ENCODE assay signal across 32 cellular contexts in the genomic region with DNA sequence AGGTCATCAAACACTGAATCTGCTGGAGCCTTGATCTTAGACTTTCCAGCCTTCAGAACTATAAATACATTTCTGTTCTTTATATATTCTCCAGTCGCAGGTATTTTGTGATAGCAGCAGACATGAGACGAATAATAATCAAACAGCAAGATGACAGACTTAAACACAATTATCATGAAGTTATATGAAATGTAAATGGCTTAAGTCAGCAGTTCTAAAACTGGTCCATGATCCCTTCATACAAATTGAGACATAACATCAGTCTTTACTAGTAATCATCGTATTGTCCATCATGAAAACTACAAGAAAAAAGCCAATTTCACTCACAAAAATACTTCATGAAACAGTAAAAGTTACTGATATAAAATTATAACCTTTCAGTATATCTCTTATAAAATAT.
DNase-seq lines count a peak whose midpoint lies in the region; ATAC-seq, FAIRE-seq and TF ChIP-seq lines count a peak whose summit lies in the region.
"Had no signal": no experiment of that assay in that cellular context is flagged by ENCODE, and none has a peak within 500 bp of the region (broad histone marks: within the 10 kb centered on the region; RNA-seq: fewer than 3 reads in every experiment).

No MANE protein-coding gene starts in this region.

- H3K18ac ChIP-seq in IMR-90 (ENCODE audit: low read depth, low read length), result no peak overlapping the region

- H4K5ac ChIP-seq in IMR-90 (ENCODE audit: low read depth, low read length), result no peak overlapping the region

- no peaks in the 10 kb centered on the region for H3K79me1 ChIP-seq in IMR-90 (ENCODE audit: low read depth in 1 of 2, low read length in 2 of 2)

- no peaks in the 10 kb centered on the region for H3K27me3 ChIP-seq in HepG2 (ENCODE audit: control insufficient read depth in 1 of 2, insufficient read depth in 2 of 2, low read length in 2 of 2)
- no peaks in the 10 kb centered on the region for H3K27me3 ChIP-seq in right lobe of liver
- H3K27me3 ChIP-seq in IMR-90 (ENCODE audit: control insufficient read depth, insufficient read depth, low read length), result no peaks in the 10 kb centered on the region
- H3K27me3 ChIP-seq in K562 (ENCODE audit: control insufficient read depth in 2 of 2, insufficient read depth in 2 of 2, low read length in 2 of 2), result no peaks in the 10 kb centered on the region
- H3K27me3 ChIP-seq: BE2C; BLaER1; BLaER1 treated with 17β-estradiol and CSF1 and Interleukin-3, amounts not matched to agents 10 nM and 100 nM had no signal

- CTCF ChIA-PET in HepG2 (lab: Yijun Ruan, JAX; ENCODE audit: low intra/inter-chr PET ratio, low total read pairs) (no interaction called here), A549 (lab: Yijun Ruan, JAX) (no interaction called here), IMR-90 (lab: Yijun Ruan, JAX) (no interaction called here), K562 (lab: Yijun Ruan, JAX; ENCODE audit: low intra/inter-chr PET ratio) (no interaction called here)

- no peak overlapping the region for H3K23ac ChIP-seq in IMR-90 (ENCODE audit: low read depth, low read length)

- no peak overlapping the region for H2BK20ac ChIP-seq in IMR-90 (ENCODE audit: low read depth, low read length)

- DNase-seq in HepG2 (ENCODE audit: low spot score) (no peak), right lobe of liver (no peak), A549 (ENCODE audit: low read depth in 1 of 2, low spot score in 1 of 2) (no peak), IMR-90 (no peak), K562 (ENCODE audit: extremely low read depth in 1 of 4, low spot score in 3 of 4) (no peak), NCI-H748 treated with DMSO at 0.1 percent for 48 hours (lab: John Stamatoyannopoulos, UW) (no peak)
- DNase-seq in activated CD4-positive, alpha-beta T cell treated with anti-CD3 and anti-CD28 coated beads for 48 hours, result no peak
- DNase-seq in activated CD4-positive, CD25-positive, alpha-beta regulatory T cell (lab: John Stamatoyannopoulos, UW), result no peak
- DNase-seq: 8988T; ACHN; AML-193; BE2C; C1 segment of cervical spinal cord; Caco-2; Calu3; CD4-positive, alpha-beta memory T cell; CD4-positive, alpha-beta T cell; CD4-positive, CD25-positive, alpha-beta regulatory T cell; CD8-positive, alpha-beta memory T cell; CD8-positive, alpha-beta T cell; COR-L47; DMS 273 treated with DMSO at 0.1 percent for 48 hours; DMS153; DMS53; DMS79; DMS79 treated with DMSO at 0.1 percent for 48 hours; DND-41; EL had no signal

- no peaks in the 10 kb centered on the region; a peak in 1 of 5 replicates for H3K36me3 ChIP-seq in HepG2 (replicated peaks in 1 of 2; ENCODE audit: control insufficient read depth in 1 of 2, insufficient read depth in 2 of 2, low read length in 2 of 2)
- H3K36me3 ChIP-seq in right lobe of liver, result no peaks in the 10 kb centered on the region
- H3K36me3 ChIP-seq in IMR-90 (ENCODE audit: control insufficient read depth, insufficient read depth, low read length), result peaks cover 3% of the 10 kb centered on the region; the same call in 1 of the 2 replicates
- no peaks in the 10 kb centered on the region for H3K36me3 ChIP-seq in K562 (ENCODE audit: control insufficient read depth, insufficient read depth, low read length)
- H3K36me3 ChIP-seq: BE2C had no signal

- BruUV-seq in HepG2 (replicated peaks; lab: Mats Ljungman, UMichigan) (no TSS peak), IMR-90 (replicated peaks; lab: Mats Ljungman, UMichigan) (no TSS peak), K562 (replicated peaks; lab: Mats Ljungman, UMichigan) (no TSS peak)

- FAIRE-seq in HepG2 (lab: Jason Lieb, UNC) (no peak), A549 (lab: Jason Lieb, UNC) (peak; percentile 49), K562 (lab: Jason Lieb, UNC) (no peak)

- no peak overlapping the region for H3K56ac ChIP-seq in IMR-90 (ENCODE audit: extremely low read depth, insufficient read depth, low read length)

- no peak overlapping the region for H3K4me2 ChIP-seq in HepG2 (ENCODE audit: low read depth, low read length)
- no peak overlapping the region for H3K4me2 ChIP-seq in A549
- H3K4me2 ChIP-seq in IMR-90 (ENCODE audit: low read depth, low read length), result no peak overlapping the region
- no peak overlapping the region for H3K4me2 ChIP-seq in K562 (ENCODE audit: insufficient read depth, low read length)
- H3K4me2 ChIP-seq: BLaER1; BLaER1 treated with 17β-estradiol and CSF1 and Interleukin-3, amounts not matched to agents 10 nM and 100 nM had no signal

- POLR2A ChIA-PET in HepG2 (lab: Yijun Ruan, JAX), result no interaction called here
- POLR2A ChIA-PET in A549 (lab: Yijun Ruan, JAX), result no interaction called here
- POLR2A ChIA-PET in IMR-90 (lab: Charles Lee; ENCODE audit: unreplicated experiment), result no interaction called here
- POLR2A ChIA-PET in K562 (lab: Yijun Ruan, JAX), result no interaction called here

- TF ChIP-seq CTCF in HepG2 (CRISPR knock-in tag; IDR thresholded peaks at IDR 0.05), result no peak
- TF ChIP-seq CTCF in right lobe of liver (IDR thresholded peaks at IDR 0.05), result no peak
- no peak for TF ChIP-seq CTCF in A549 (IDR thresholded peaks at IDR 0.05)
- no peak for TF ChIP-seq CTCF in IMR-90 (conservative IDR thresholded peaks at IDR 0.05; ENCODE audit: low read depth, low read length)
- TF ChIP-seq CTCF in K562 (IDR thresholded peaks at IDR 0.05 in 2 of 3, conservative IDR thresholded peaks at IDR 0.05 in 1 of 3; ENCODE audit: insufficient read depth in 2 of 3, low read depth in 1 of 3, low read length in 3 of 3), result no peak

- no peak overlapping the region for H2AFZ ChIP-seq in HepG2 (ENCODE audit: low read length)
- H2AFZ ChIP-seq in IMR-90 (replicated peaks; ENCODE audit: low read length, poor library complexity), result no peak overlapping the region
- H2AFZ ChIP-seq in K562 (ENCODE audit: low read depth, low read length), result no peak overlapping the region

- TF ChIP-seq EP300 in HepG2 (IDR thresholded peaks at IDR 0.05; ENCODE audit: low read depth in 2 of 2, low read length in 2 of 2) (no peak), HepG2 (CRISPR knock-in tag; IDR thresholded peaks at IDR 0.05; ENCODE audit: borderline replicate concordance) (no peak), A549 (IDR thresholded peaks at IDR 0.05) (no peak), K562 (IDR thresholded peaks at IDR 0.05; ENCODE audit: low read length) (no peak)

- H2BK120ac ChIP-seq in IMR-90 (ENCODE audit: low read depth, low read length), result no peak overlapping the region

- H3K4me3 ChIP-seq in HepG2 (replicated peaks in 1 of 3; ENCODE audit: insufficient read depth in 1 of 3, low read depth in 2 of 3, low read length in 3 of 3) (no peak overlapping the region), right lobe of liver (no peak overlapping the region), A549 (no peak overlapping the region), IMR-90 (ENCODE audit: insufficient read depth, low read depth, low read length) (no peak overlapping the region), K562 (no peak overlapping the region)
- H3K4me3 ChIP-seq: BLaER1; BLaER1 treated with 17β-estradiol and CSF1 and Interleukin-3, amounts not matched to agents 10 nM and 100 nM had no signal

- no peak overlapping the region for H4K91ac ChIP-seq in IMR-90 (ENCODE audit: insufficient read depth, low read depth, low read length)

- intact Hi-C loops in HepG2 (cut with micrococcal nuclease; ENCODE audit: unreplicated experiment) (no loop called here), right lobe of liver (cut with DNase I) (no loop called here), IMR-90 (cut with micrococcal nuclease) (no loop called here), K562 (cut with micrococcal nuclease) (no loop called here)

- no peak for TF ChIP-seq POLR2A in HepG2 (IDR thresholded peaks at IDR 0.05; ENCODE audit: insufficient read depth in 1 of 2, low read depth in 2 of 2, low read length in 2 of 2)
- no peak for TF ChIP-seq POLR2A in right lobe of liver (IDR thresholded peaks at IDR 0.05)
- TF ChIP-seq POLR2A in A549 (IDR thresholded peaks at IDR 0.05; ENCODE audit: low read length), result no peak
- TF ChIP-seq POLR2A in IMR-90 (IDR thresholded peaks at IDR 0.05; ENCODE audit: low read depth, low read length), result no peak
- TF ChIP-seq POLR2A in K562 (conservative IDR thresholded peaks at IDR 0.05), result no peak

- H3K79me2 ChIP-seq in HepG2 (ENCODE audit: insufficient read depth, low read length) (no peaks in the 10 kb centered on the region), K562 (ENCODE audit: control insufficient read depth, insufficient read depth, low read length) (no peaks in the 10 kb centered on the region)

- H3K4me1 ChIP-seq in HepG2 (ENCODE audit: insufficient read depth, low read length), result peaks cover 6% of the 10 kb centered on the region
- H3K4me1 ChIP-seq in right lobe of liver, result no peaks in the 10 kb centered on the region
- H3K4me1 ChIP-seq in A549, result no peaks in the 10 kb centered on the region
- H3K4me1 ChIP-seq in IMR-90 (ENCODE audit: control insufficient read depth, insufficient read depth, low read length), result no peaks in the 10 kb centered on the region
- peaks cover 0 to 4% of the 10 kb centered on the region in 2 experiments; a peak in 2 of 5 replicates for H3K4me1 ChIP-seq in K562 (replicated peaks in 1 of 2; ENCODE audit: control insufficient read depth in 2 of 2, insufficient read depth in 2 of 2, low read length in 2 of 2)
- H3K4me1 ChIP-seq: BE2C, BLaER1, Caco-2 had no signal

- no peak overlapping the region for H2BK15ac ChIP-seq in IMR-90 (ENCODE audit: low read depth, low read length)

- ATAC-seq in HepG2 (no peak), right lobe of liver (no peak), A549 (no peak), IMR-90 (ENCODE audit: low read depth) (no peak), K562 (no peak)
- ATAC-seq: CD8-positive, alpha-beta T cell had no signal

- H3K27ac ChIP-seq in HepG2 (ENCODE audit: extremely low read length, insufficient read depth, low read length), result no peak overlapping the region
- H3K27ac ChIP-seq in right lobe of liver, result no peak overlapping the region
- no peak overlapping the region for H3K27ac ChIP-seq in A549
- H3K27ac ChIP-seq in IMR-90 (ENCODE audit: insufficient read depth, low read length), result no peak overlapping the region
- H3K27ac ChIP-seq in K562 (ENCODE audit: extremely low read depth, low read depth, low read length), result no peak overlapping the region
- H3K27ac ChIP-seq: 22Rv1; BLaER1; BLaER1 treated with 17β-estradiol and CSF1 and Interleukin-3, amounts not matched to agents 10 nM and 100 nM; C4-2B had no signal

- H4K20me1 ChIP-seq in HepG2 (ENCODE audit: insufficient read depth, low read length) (no peaks in the 10 kb centered on the region), IMR-90 (ENCODE audit: insufficient read depth, low read length) (no peaks in the 10 kb centered on the region), K562 (replicated peaks; ENCODE audit: control insufficient read depth, insufficient read depth, low read length) (no peaks in the 10 kb centered on the region)
- H4K20me1 ChIP-seq: BLaER1; BLaER1 treated with 17β-estradiol and CSF1 and Interleukin-3, amounts not matched to agents 10 nM and 100 nM had no signal

- no peaks in the 10 kb centered on the region for H3K9me3 ChIP-seq in HepG2 (ENCODE audit: low read length)
- H3K9me3 ChIP-seq in right lobe of liver, result no peaks in the 10 kb centered on the region
- no peaks in the 10 kb centered on the region for H3K9me3 ChIP-seq in A549
- no peaks in the 10 kb centered on the region for H3K9me3 ChIP-seq in IMR-90 (ENCODE audit: control insufficient read depth, insufficient read depth, low read length)
- no peaks in the 10 kb centered on the region for H3K9me3 ChIP-seq in K562 (replicated peaks; ENCODE audit: control insufficient read depth, insufficient read depth, low read depth, low read length)
- H3K9me3 ChIP-seq: BE2C, Caco-2 had no signal

- H3K14ac ChIP-seq in IMR-90 (replicated peaks; ENCODE audit: low read depth, low read length), result no peak overlapping the region

- H3K9ac ChIP-seq in HepG2 (ENCODE audit: insufficient read depth, low read depth, low read length) (no peak overlapping the region), IMR-90 (ENCODE audit: low read depth, low read length) (no peak overlapping the region), K562 (ENCODE audit: insufficient read depth in 1 of 2, low read depth in 2 of 2, low read length in 2 of 2) (no peak overlapping the region)
- H3K9ac ChIP-seq: BLaER1; BLaER1 treated with 17β-estradiol and CSF1 and Interleukin-3, amounts not matched to agents 10 nM and 100 nM had no signal

- no peak overlapping the region for H2BK5ac ChIP-seq in IMR-90 (ENCODE audit: low read depth, low read length, poor library complexity, severe bottlenecking)

- H3K9me1 ChIP-seq in IMR-90 (ENCODE audit: insufficient read depth, low read length) (no peaks in the 10 kb centered on the region), K562 (ENCODE audit: control insufficient read depth, insufficient read depth, low read length) (no peaks in the 10 kb centered on the region)

- no peak for TF ChIP-seq RAD21 in HepG2 (CRISPR knock-in tag; IDR thresholded peaks at IDR 0.05)
- no peak for TF ChIP-seq RAD21 in A549 (conservative IDR thresholded peaks at IDR 0.05 in 1 of 2, IDR thresholded peaks at IDR 0.05 in 1 of 2)
- no peak for TF ChIP-seq RAD21 in IMR-90 (IDR thresholded peaks at IDR 0.05; ENCODE audit: low read length)
- no peak for TF ChIP-seq RAD21 in K562 (CRISPR knock-in tag; conservative IDR thresholded peaks at IDR 0.05 in 1 of 2, IDR thresholded peaks at IDR 0.05 in 1 of 2)

- H2AK5ac ChIP-seq in IMR-90 (ENCODE audit: low read depth, low read length), result no peak overlapping the region

- dilution Hi-C loops in IMR-90 (cut with HindIII; ENCODE audit: low sequenced_read_pairs, unreplicated experiment), result no loop called here

- no peak overlapping the region for H4K8ac ChIP-seq in IMR-90 (ENCODE audit: low read depth in 2 of 2, low read length in 2 of 2)

- in situ Hi-C loops in HepG2 (cut with HindIII; ENCODE audit: extremely low pct_ligation_motif_present, low pct_unique_long_range_greater_than_20kb), result no loop called here
- in situ Hi-C loops in IMR-90 (cut with MboI; ENCODE audit: low sequenced_read_pairs), result no loop called here
- in situ Hi-C loops in K562 (cut with MboI), result no loop called here

- no peak overlapping the region for H2AK9ac ChIP-seq in IMR-90 (replicated peaks; ENCODE audit: low read depth, low read length, poor library complexity)

- no peak overlapping the region for H3K4ac ChIP-seq in IMR-90 (ENCODE audit: low read depth, low read length)

- WGBS in HepG2 (ENCODE audit: low lambda C conversion rate), result 87% methylated on average over 3 of the region's 3 CpGs
- WGBS in right lobe of liver (ENCODE audit: insufficient coverage, low coverage, low lambda C conversion rate, missing lambda C conversion rate), result 83% methylated on average over 3 of the region's 3 CpGs
- 90% methylated on average over 3 of the region's 3 CpGs for WGBS in A549 (ENCODE audit: missing lambda C conversion rate)
- WGBS in IMR-90 (ENCODE audit: extremely low coverage in 2 of 2, insufficient read length in 1 of 2), 2 experiments, result no CpG with 5 or more reads among the region's 3 CpGs
- 23% methylated on average over 3 of the region's 3 CpGs for WGBS in K562 (ENCODE audit: insufficient coverage, low coverage, missing lambda C conversion rate)
